Comparison of ENCODE assay signal across 1 cellular context in the genomic region with DNA sequence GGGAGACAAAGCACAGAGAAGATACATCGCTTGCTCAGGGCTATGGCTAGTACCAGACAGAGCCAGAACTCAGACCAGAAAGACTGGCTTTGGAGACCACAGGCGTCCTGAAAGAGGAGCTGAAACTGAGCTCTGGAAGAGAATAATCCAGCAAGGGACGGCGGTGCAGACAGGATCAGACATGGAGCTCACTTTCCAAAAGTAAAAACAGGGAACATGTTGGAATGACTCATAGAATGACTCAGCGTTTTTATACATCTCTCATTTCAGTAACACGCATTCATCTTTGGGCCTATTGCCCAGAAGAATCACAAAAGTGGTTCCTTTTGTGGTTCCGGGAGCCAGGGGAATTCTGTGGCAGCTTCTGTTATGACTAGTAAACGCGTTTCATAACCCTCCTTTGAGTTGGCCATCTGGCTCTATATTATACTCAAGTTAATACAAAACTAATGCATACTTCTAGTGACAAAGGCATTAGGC.
A peak's percentile ranks its signal among the peaks of the same experiment; 100 is the strongest.
TF ChIP-seq lines count a peak whose summit lies in the region.

No MANE protein-coding gene starts in this region.

TF ChIP-seq in K562, 482 proteins besides CTCF, POLR2A, EP300 and RAD21 (continued from another document):
- peak; percentile 16; the same call in 1 of the 2 replicates for TF ChIP-seq EHMT2 (IDR thresholded peaks at IDR 0.05)
- TF ChIP-seq MAFF (IDR thresholded peaks at IDR 0.05; ENCODE audit: low read length) = peak; percentile 96
- TF ChIP-seq HNRNPLL (IDR thresholded peaks at IDR 0.05; ENCODE audit: low read depth, low read length, poor library complexity, severe bottlenecking) = no peak
- TF ChIP-seq ZNF316 (IDR thresholded peaks at IDR 0.05) = peak; percentile 94
- peak; percentile 88 for TF ChIP-seq C11orf30 (IDR thresholded peaks at IDR 0.05; ENCODE audit: low read depth)
- 0 out of 2 replicates have a peak, but pooled peaks have one; percentile 47 for TF ChIP-seq SMARCC2 (IDR thresholded peaks at IDR 0.05; ENCODE audit: low read depth)
- TF ChIP-seq ZKSCAN1 (IDR thresholded peaks at IDR 0.05; ENCODE audit: low read depth, low read length) = no peak
- TF ChIP-seq DPF2 (IDR thresholded peaks at IDR 0.05) = peak; percentile 45; the same call in 1 of the 2 replicates
- TF ChIP-seq, protein P1, sequence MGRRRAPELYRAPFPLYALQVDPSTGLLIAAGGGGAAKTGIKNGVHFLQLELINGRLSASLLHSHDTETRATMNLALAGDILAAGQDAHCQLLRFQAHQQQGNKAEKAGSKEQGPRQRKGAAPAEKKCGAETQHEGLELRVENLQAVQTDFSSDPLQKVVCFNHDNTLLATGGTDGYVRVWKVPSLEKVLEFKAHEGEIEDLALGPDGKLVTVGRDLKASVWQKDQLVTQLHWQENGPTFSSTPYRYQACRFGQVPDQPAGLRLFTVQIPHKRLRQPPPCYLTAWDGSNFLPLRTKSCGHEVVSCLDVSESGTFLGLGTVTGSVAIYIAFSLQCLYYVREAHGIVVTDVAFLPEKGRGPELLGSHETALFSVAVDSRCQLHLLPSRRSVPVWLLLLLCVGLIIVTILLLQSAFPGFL (CRISPR knock-in tag; IDR thresholded peaks at IDR 0.05) = no peak
- TF ChIP-seq TRIM28 (IDR thresholded peaks at IDR 0.05) = no peak
- TF ChIP-seq BACH1 (tag; IDR thresholded peaks at IDR 0.05) = peak; percentile 96
- no peak for TF ChIP-seq CREB1 (IDR thresholded peaks at IDR 0.05)
- TF ChIP-seq CREB1 (CRISPR knock-in tag; IDR thresholded peaks at IDR 0.05) = no peak
- peak; percentile 94 for TF ChIP-seq MAFK (IDR thresholded peaks at IDR 0.05; ENCODE audit: low read length)
- TF ChIP-seq FOSL1 (tag; conservative IDR thresholded peaks at IDR 0.05) = peak; percentile 90
- TF ChIP-seq, protein P2, sequence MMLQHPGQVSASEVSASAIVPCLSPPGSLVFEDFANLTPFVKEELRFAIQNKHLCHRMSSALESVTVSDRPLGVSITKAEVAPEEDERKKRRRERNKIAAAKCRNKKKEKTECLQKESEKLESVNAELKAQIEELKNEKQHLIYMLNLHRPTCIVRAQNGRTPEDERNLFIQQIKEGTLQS (IDR thresholded peaks at IDR 0.05) = peak; percentile 86
- TF ChIP-seq, protein P2 (CRISPR knock-in tag; conservative IDR thresholded peaks at IDR 0.05) = no peak
- TF ChIP-seq SRSF1 (IDR thresholded peaks at IDR 0.05; ENCODE audit: low read depth, low read length) = no peak
- TF ChIP-seq MAFG (tag; conservative IDR thresholded peaks at IDR 0.05) = peak; percentile 98
- TF ChIP-seq NFE2 (IDR thresholded peaks at IDR 0.05; ENCODE audit: low read depth) = peak; percentile 91
- no peak for TF ChIP-seq UBTF (IDR thresholded peaks at IDR 0.05; ENCODE audit: borderline replicate concordance in 1 of 2, low read depth in 2 of 2, low read length in 2 of 2)
- TF ChIP-seq NFIC (IDR thresholded peaks at IDR 0.05) = 0 out of 2 replicates have a peak, but pooled peaks have one; percentile 12
- peak; percentile 90 for TF ChIP-seq JUND (IDR thresholded peaks at IDR 0.05; ENCODE audit: borderline replicate concordance, low read depth, low read length)
- TF ChIP-seq JUND (tag; IDR thresholded peaks at IDR 0.05; ENCODE audit: borderline replicate concordance, low read depth, low read length) = peak; percentile 93
- TF ChIP-seq NFE2L1 (tag; IDR thresholded peaks at IDR 0.05; ENCODE audit: borderline replicate concordance, low read depth) = peak; percentile 94
- peak; percentile 60 for TF ChIP-seq SMARCA4 (IDR thresholded peaks at IDR 0.05)
- TF ChIP-seq STAT5A (IDR thresholded peaks at IDR 0.05; ENCODE audit: borderline replicate concordance, low read length) = no peak
- peak; percentile 60 for TF ChIP-seq ARID1B (IDR thresholded peaks at IDR 0.05)
- TF ChIP-seq SMARCE1 (IDR thresholded peaks at IDR 0.05) = peak; percentile 53; the same call in 1 of the 2 replicates
TF ChIP-seq in K562: peak in this region for 20.
